10 cellular contexts compared by ENCODE assay signal in the genomic region with DNA sequence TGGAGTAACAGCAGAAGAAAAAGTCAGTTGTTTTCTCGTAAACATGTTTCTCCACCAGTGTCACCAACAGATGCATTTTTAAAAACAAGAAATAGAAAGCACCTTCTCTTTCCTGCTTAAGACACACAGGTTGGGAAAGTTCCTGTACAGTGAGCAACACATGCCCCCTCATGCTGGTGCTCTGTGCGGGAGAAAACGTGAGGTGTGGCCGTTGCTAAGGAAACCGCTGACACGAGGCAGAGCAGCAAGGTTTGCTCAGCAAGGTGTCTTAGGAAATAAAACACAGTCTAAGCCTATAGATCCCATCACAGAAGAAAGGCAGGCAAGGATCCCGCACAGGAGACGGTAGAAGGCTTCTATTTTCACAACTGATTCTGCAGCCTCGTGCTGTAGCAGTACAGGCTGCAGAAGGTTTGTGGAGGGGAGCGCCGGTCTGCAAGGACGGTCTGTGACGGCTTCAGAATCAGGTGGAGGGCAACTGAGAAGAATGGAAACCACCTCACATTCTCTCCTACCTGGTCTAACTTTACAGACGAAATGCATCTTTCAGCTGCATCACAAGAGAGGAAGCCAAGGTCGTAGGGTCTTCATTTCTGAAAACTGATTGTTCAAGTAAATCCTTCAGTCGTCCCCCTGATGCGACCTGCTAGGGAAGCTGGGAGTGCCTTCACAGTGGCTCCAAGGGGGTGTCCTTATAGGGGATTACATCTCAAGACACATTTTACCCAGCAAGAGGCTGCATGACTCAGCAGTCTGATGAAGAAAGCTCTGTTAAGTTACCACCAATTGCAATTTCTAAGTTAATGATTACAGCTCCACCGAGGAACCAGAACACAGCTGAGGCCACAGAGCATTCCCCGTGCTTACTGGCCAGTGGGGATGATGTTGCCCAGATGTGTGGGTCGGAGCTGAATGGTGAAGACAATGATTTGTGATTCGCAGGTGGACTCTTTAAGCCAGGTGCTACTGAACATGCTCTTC.
DNase-seq lines count a peak whose midpoint lies in the region; ATAC-seq and TF ChIP-seq lines count a peak whose summit lies in the region.
"Had no signal": no experiment of that assay in that cellular context is flagged by ENCODE, and none has a peak within 500 bp of the region (broad histone marks: within the 10 kb centered on the region; RNA-seq: fewer than 3 reads in every experiment).

No MANE protein-coding gene starts in this region.

- H3K4me1 ChIP-seq in left ventricle myocardium inferior: peaks cover 80% of the 10 kb centered on the region
- peaks cover 15% of the 10 kb centered on the region for H3K4me1 ChIP-seq in right cardiac atrium (ENCODE audit: control insufficient read depth, insufficient read depth, low read length)
- peaks cover 3 to 13% of the 10 kb centered on the region in 2 donors for H3K4me1 ChIP-seq in uterus

- H3K27me3 ChIP-seq in left ventricle myocardium inferior (ENCODE audit: low read depth) (no peaks in the 10 kb centered on the region), right cardiac atrium (ENCODE audit: control insufficient read depth, insufficient read depth) (no peaks in the 10 kb centered on the region), uterus (no peaks in the 10 kb centered on the region)
- H3K27me3 ChIP-seq: ascending aorta had no signal

- peak overlapping the region; percentile 86 for H3K27ac Mint-ChIP-seq in activated naive CD8-positive, alpha-beta T cell treated with anti-CD3 and anti-CD28 coated beads, Interleukin-2, amount 50 U/mL, for 24 hours

- DNase-seq in left ventricle myocardium inferior (no peak), right cardiac atrium (no peak), left colon (peak in 1 of 2 donors; percentile 25), uterus (no peak), NCI-H2029 (lab: John Stamatoyannopoulos, UW) (no peak), NCI-H1092 treated with DMSO at 0.1 percent for 48 hours (lab: John Stamatoyannopoulos, UW) (no peak), KG1 (lab: John Stamatoyannopoulos, UW) (no peak)
- DNase-seq in activated naive CD8-positive, alpha-beta T cell treated with anti-CD3 and anti-CD28 coated beads, Interleukin-2, amount 50 U/mL, for 24 hours: no peak

- TF ChIP-seq CTCF in left ventricle myocardium inferior (IDR thresholded peaks at IDR 0.05; ENCODE audit: borderline replicate concordance) (no peak), uterus (IDR thresholded peaks at IDR 0.05) (no peak)

- H3K27ac ChIP-seq in left ventricle myocardium inferior (replicated peaks): peak overlapping the region; percentile 70
- H3K27ac ChIP-seq in right cardiac atrium (ENCODE audit: low read length): no peak overlapping the region
- peak overlapping the region; percentile 9 to 53 for H3K27ac ChIP-seq in uterus

- no peak overlapping the region for H3K4me3 Mint-ChIP-seq in activated naive CD8-positive, alpha-beta T cell treated with anti-CD3 and anti-CD28 coated beads, Interleukin-2, amount 50 U/mL, for 24 hours

- no peaks in the 10 kb centered on the region for H3K9me3 ChIP-seq in left ventricle myocardium inferior (replicated peaks)
- H3K9me3 ChIP-seq in right cardiac atrium (ENCODE audit: control insufficient read depth, low read length): no peaks in the 10 kb centered on the region
- H3K9me3 ChIP-seq in uterus: no peaks in the 10 kb centered on the region
- H3K9me3 ChIP-seq: ascending aorta, thoracic aorta had no signal

- ATAC-seq in right cardiac atrium: no peak
- no peak for ATAC-seq in activated naive CD8-positive, alpha-beta T cell treated with anti-CD3 and anti-CD28 coated beads, Interleukin-2, amount 50 U/mL, for 24 hours
- ATAC-seq in left colon: peak; percentile 60

- H3K36me3 ChIP-seq in left ventricle myocardium inferior (peaks cover 41% of the 10 kb centered on the region), uterus (no peaks in the 10 kb centered on the region)

- peaks cover 53% of the 10 kb centered on the region for H3K4me1 Mint-ChIP-seq in activated naive CD8-positive, alpha-beta T cell treated with anti-CD3 and anti-CD28 coated beads, Interleukin-2, amount 50 U/mL, for 24 hours

- intact Hi-C loops in left ventricle myocardium inferior (cut with micrococcal nuclease) (no loop called here), right cardiac atrium (cut with DNase I) (no loop called here), left colon (cut with DNase I, micrococcal nuclease) (no loop called here), uterus (cut with DNase I; ENCODE audit: low total_unique reads) (no loop called here)

- H3K9me3 Mint-ChIP-seq in activated naive CD8-positive, alpha-beta T cell treated with anti-CD3 and anti-CD28 coated beads, Interleukin-2, amount 50 U/mL, for 24 hours: no peaks in the 10 kb centered on the region

- TF ChIP-seq POLR2A in uterus (IDR thresholded peaks at IDR 0.05): no peak

- peaks cover 72% of the 10 kb centered on the region for H3K36me3 Mint-ChIP-seq in activated naive CD8-positive, alpha-beta T cell treated with anti-CD3 and anti-CD28 coated beads, Interleukin-2, amount 50 U/mL, for 24 hours (ENCODE audit: low read depth)

- H3K27me3 Mint-ChIP-seq in activated naive CD8-positive, alpha-beta T cell treated with anti-CD3 and anti-CD28 coated beads, Interleukin-2, amount 50 U/mL, for 24 hours: no peaks in the 10 kb centered on the region

- H3K4me3 ChIP-seq in left ventricle myocardium inferior (no peak overlapping the region), right cardiac atrium (ENCODE audit: low read length) (no peak overlapping the region), uterus (no peak overlapping the region)
- H3K4me3 ChIP-seq: ascending aorta, thoracic aorta had no signal

- 79% methylated on average over 21 of the region's 21 CpGs for WGBS in right cardiac atrium
